Comparison of ENCODE assay signal across 8 cellular contexts in the genomic region with DNA sequence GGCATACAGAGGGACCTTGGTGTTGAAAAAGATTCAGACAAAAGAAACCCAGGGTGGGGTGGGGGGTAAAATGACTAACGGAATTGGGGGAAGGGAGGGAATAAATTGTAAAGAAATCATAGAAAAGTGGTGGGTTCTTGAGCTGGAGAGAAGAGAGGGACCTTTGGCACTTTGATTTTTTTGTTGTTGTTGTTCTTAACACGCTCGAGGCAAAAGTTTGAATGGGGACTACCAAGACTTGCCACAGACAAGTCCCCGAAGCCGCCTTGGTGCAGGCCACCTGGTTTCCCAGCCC. TPM values are rescaled to one million over a fixed set of nuclear protein-coding genes. Genes with fewer than 3 reads are reported as not detected.
DNase-seq lines count a peak whose midpoint lies in the region; ATAC-seq and TF ChIP-seq lines count a peak whose summit lies in the region.

No MANE protein-coding gene starts in this region.

- H3K4me3 Mint-ChIP-seq in MCF 10A (ENCODE audit: unreplicated experiment) = peak overlapping the region; percentile 80

- H3K9me3 ChIP-seq in mucosa of rectum (ENCODE audit: control insufficient read depth in 2 of 2, low read length in 2 of 2) = no peaks in the 10 kb centered on the region

- ATAC-seq in GM18505 (IDR thresholded peaks at IDR 0.05; ENCODE audit: unreplicated experiment) = no peak

- H3K27me3 Mint-ChIP-seq in MCF 10A (ENCODE audit: insufficient read depth, unreplicated experiment) = peaks cover 37% of the 10 kb centered on the region

- H3K9me3 Mint-ChIP-seq in MCF 10A (ENCODE audit: unreplicated experiment) = no peaks in the 10 kb centered on the region

- peak overlapping the region in 1 of 2 donors; percentile 40 for H3K9ac ChIP-seq in mucosa of rectum (ENCODE audit: low read depth in 1 of 2, low read length in 2 of 2)

- no TSS peak for BruUV-seq in MCF 10A (replicated peaks; lab: Mats Ljungman, UMichigan)

- H3K4me1 ChIP-seq in mucosa of rectum (ENCODE audit: control insufficient read depth in 2 of 2, insufficient read depth in 2 of 2, low read length in 2 of 2) = peaks cover 8 to 16% of the 10 kb centered on the region in 2 donors

- no peaks in the 10 kb centered on the region for H3K36me3 Mint-ChIP-seq in MCF 10A (ENCODE audit: insufficient read depth, unreplicated experiment)

- POLR2A ChIA-PET in MCF 10A (lab: Yijun Ruan, JAX) = interaction anchor here (0.6 to 1.7 kb wide), 14 partner anchors 10 to 1119 kb away, joined by 3 to 8 read pairs (median 3); a partner anchor contains a TSS

- peaks cover 19% of the 10 kb centered on the region for H3K4me1 Mint-ChIP-seq in MCF 10A (ENCODE audit: insufficient read depth, unreplicated experiment)

- H3K27ac Mint-ChIP-seq in MCF 10A (ENCODE audit: low read depth, unreplicated experiment) = no peak overlapping the region

- peaks cover 36 to 50% of the 10 kb centered on the region in 2 donors for H3K27me3 ChIP-seq in mucosa of rectum (ENCODE audit: control insufficient read depth in 2 of 2, insufficient read depth in 2 of 2, low read length in 2 of 2)

- CTCF ChIA-PET in MCF 10A (lab: Yijun Ruan, JAX) = interaction anchor here (0.5 to 2.0 kb wide), 9 partner anchors 42 to 1149 kb away, joined by 3 to 14 read pairs (median 4); no protein-coding TSS in a partner anchor

- DNase-seq in HFF-Myc (ENCODE audit: extremely low read depth, low read depth) = no peak
- DNase-seq in MCF 10A (ENCODE audit: unreplicated experiment) = peak; percentile 34
- DNase-seq in OCI-M2 (lab: John Stamatoyannopoulos, UW; ENCODE audit: unreplicated experiment) = no peak
- no peak for DNase-seq in stimulated activated naive CD4-positive, alpha-beta T cell treated with Interleukin-2 at 50 U/mL for 16 hours (lab: John Stamatoyannopoulos, UW)
- DNase-seq in HK-2 (ENCODE audit: unreplicated experiment) = no peak

- intact Hi-C loops in MCF 10A (cut with micrococcal nuclease) = loop anchor here (2.0 to 5.0 kb wide), 7 partner anchors 41 to 1065 kb away; a partner anchor contains a TSS

- H3K36me3 ChIP-seq in mucosa of rectum (ENCODE audit: control insufficient read depth in 2 of 2, insufficient read depth in 2 of 2, low read length in 2 of 2) = no peaks in the 10 kb centered on the region

- TF ChIP-seq CTCF in 22Rv1 (IDR thresholded peaks at IDR 0.05) (no peak), HFF-Myc (IDR thresholded peaks at IDR 0.05; ENCODE audit: low read depth, low read length, missing control alignments) (no peak), MCF 10A (IDR thresholded peaks at IDR 0.05; ENCODE audit: unreplicated experiment) (no peak)

- H3K4me3 ChIP-seq in HFF-Myc (replicated peaks; ENCODE audit: low read depth, low read length) (peak overlapping the region; percentile 78), mucosa of rectum (ENCODE audit: low read length in 2 of 2) (peak overlapping the region; percentile 60 to 76)

- 0 out of 2 replicates have a peak overlapping the region, but pooled peaks have one; percentile 84 for H3K27ac ChIP-seq in 22Rv1
- H3K27ac ChIP-seq in mucosa of rectum (ENCODE audit: low read depth in 2 of 2, low read length in 2 of 2) = peak overlapping the region; percentile 31 to 58

- no peak for TF ChIP-seq POLR2A in GM18505 (IDR thresholded peaks at IDR 0.05; ENCODE audit: borderline replicate concordance, extremely low read depth, insufficient read depth, insufficient read length)

RNA-seq across cellular contexts. Expression of a gene that starts 0.6 kb away (rescaled TPM):
- 44.1 and 50.6 TPM in 2 replicates for total RNA-seq in MCF 10A (2022)
